ENCODE assay signal across 8 cellular contexts in the genomic region with DNA sequence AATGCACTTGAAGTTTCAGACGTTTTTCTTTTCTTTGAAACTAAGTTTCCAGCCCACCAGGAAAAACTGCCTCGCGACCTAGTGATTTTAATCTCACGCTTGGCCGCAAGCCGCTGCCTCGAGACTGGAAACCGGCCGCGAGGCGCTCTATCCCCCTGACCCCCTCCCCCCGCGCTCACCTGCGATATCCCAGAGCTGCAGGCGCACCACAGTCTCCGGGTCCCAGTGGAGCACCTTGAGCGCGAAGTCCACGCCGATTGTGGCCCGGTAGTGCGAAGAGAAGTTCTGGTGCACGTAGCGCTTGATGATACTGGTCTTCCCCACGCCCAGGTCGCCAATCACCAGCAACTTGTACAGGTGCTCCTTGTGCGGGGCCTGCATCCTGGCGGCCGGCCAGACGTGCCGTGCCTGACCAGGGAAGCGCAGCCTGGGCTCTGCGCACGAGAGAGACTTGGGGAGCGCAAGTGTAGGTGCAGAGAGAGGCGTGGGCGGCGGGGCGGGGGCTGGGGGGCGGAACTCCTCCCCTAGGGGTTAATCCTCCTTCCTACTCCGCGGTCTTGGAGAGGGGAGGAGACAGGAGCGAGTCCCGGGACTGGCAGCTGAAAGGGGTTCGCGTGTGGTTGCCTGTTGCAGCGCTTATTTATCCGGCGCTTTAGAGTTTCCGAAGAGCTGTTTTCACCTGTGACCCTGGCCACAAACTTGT. TPM values are rescaled to one million over a fixed set of nuclear protein-coding genes. Genes with fewer than 3 reads are reported as not detected.
DNase-seq lines count a peak whose midpoint lies in the region; ATAC-seq and TF ChIP-seq lines count a peak whose summit lies in the region.

A gene (minus strand): TSS at position 440 of the 703 bp plus-strand sequence. CDS start 59 bp downstream, at position 381.

- no peaks in the 10 kb centered on the region for H3K36me3 Mint-ChIP-seq in stimulated activated naive CD8-positive, alpha-beta T cell treated with anti-CD3 and anti-CD28 coated beads, Interleukin-15, Interleukin-2, amounts not matched to agents 100 ng/mL and 50 ng/mL, for 24 hours (ENCODE audit: low read depth)

- no peak within 1 kb of the TSS for H4K91ac ChIP-seq in mesenchymal stem cell (ENCODE audit: low read length)

- H2BK5ac ChIP-seq in mesenchymal stem cell (ENCODE audit: low read depth, low read length, poor library complexity, severe bottlenecking) = no peak within 1 kb of the TSS

- peak within 1 kb of the TSS in 1 of 2 experiments; percentile 30 for H3K14ac ChIP-seq in mesenchymal stem cell (ENCODE audit: low read length in 2 of 2)

- no peak within 1 kb of the TSS for H2BK15ac ChIP-seq in mesenchymal stem cell (ENCODE audit: low read depth, poor library complexity, severe bottlenecking)

- H3K79me1 ChIP-seq in mesenchymal stem cell (replicated peaks; ENCODE audit: low read length, poor library complexity, severe bottlenecking) = peaks cover 3% of the 10 kb centered on the region

- H2AK5ac ChIP-seq in mesenchymal stem cell (ENCODE audit: low read length, severe bottlenecking) = no peak within 1 kb of the TSS

- H2AFZ ChIP-seq in mesenchymal stem cell (ENCODE audit: low read depth, low read length) = peak within 1 kb of the TSS; percentile 58

- no peaks in the 10 kb centered on the region for H3K9me3 ChIP-seq in mesenchymal stem cell (ENCODE audit: control insufficient read depth, low read length)

- H3K27ac ChIP-seq in mesenchymal stem cell (ENCODE audit: low read length, poor library complexity, severe bottlenecking) = no peak within 1 kb of the TSS

- no peaks in the 10 kb centered on the region for H3K27me3 ChIP-seq in mesenchymal stem cell (ENCODE audit: control insufficient read depth in 1 of 2, insufficient read depth in 1 of 2, low read length in 2 of 2)

- peak within 1 kb of the TSS; percentile 91 for H3K27ac Mint-ChIP-seq in stimulated activated naive CD8-positive, alpha-beta T cell treated with anti-CD3 and anti-CD28 coated beads, Interleukin-15, Interleukin-2, amounts not matched to agents 100 ng/mL and 50 ng/mL, for 24 hours

- no peak within 1 kb of the TSS for H2BK120ac ChIP-seq in mesenchymal stem cell (ENCODE audit: low read depth, low read length)

- H3K4me2 ChIP-seq in mesenchymal stem cell (ENCODE audit: low read length, poor library complexity, severe bottlenecking) = peak within 1 kb of the TSS; percentile 99

- under 1% methylated on average over 34 of the region's 50 CpGs for WGBS in mesenchymal stem cell

- ATAC-seq in HG02938 (IDR thresholded peaks at IDR 0.05; ENCODE audit: unreplicated experiment) (peak; percentile 21), SK-N-SH treated with all-trans-retinoic acid at 6 μM for 48 hours (peak; percentile 68)

- H3K4ac ChIP-seq in mesenchymal stem cell (ENCODE audit: low read depth in 1 of 2, low read length in 2 of 2) = peak within 1 kb of the TSS in 1 of 2 experiments; percentile 33

- H3K27me3 Mint-ChIP-seq in stimulated activated naive CD8-positive, alpha-beta T cell treated with anti-CD3 and anti-CD28 coated beads, Interleukin-15, Interleukin-2, amounts not matched to agents 100 ng/mL and 50 ng/mL, for 24 hours = peaks cover 23% of the 10 kb centered on the region

- peaks cover 60% of the 10 kb centered on the region for H3K4me1 Mint-ChIP-seq in stimulated activated naive CD8-positive, alpha-beta T cell treated with anti-CD3 and anti-CD28 coated beads, Interleukin-15, Interleukin-2, amounts not matched to agents 100 ng/mL and 50 ng/mL, for 24 hours (ENCODE audit: low read depth)

- peak within 1 kb of the TSS; percentile 45 for H4K8ac ChIP-seq in mesenchymal stem cell (ENCODE audit: low read length)

- DNase-seq in activated effector memory CD4-positive, alpha-beta T cell treated with anti-CD3 and anti-CD28 coated beads, Interleukin-2, amount 50 U/mL, for 16 hours = peak; percentile 62
- DNase-seq in activated effector memory CD4-positive, alpha-beta T cell treated with Interleukin-2 at 50 U/mL for 16 hours = no peak
- peak; percentile 46 for DNase-seq in dermis blood vessel endothelial cell
- DNase-seq in mesenchymal stem cell = peak; percentile 65
- DNase-seq in cortex of kidney (lab: John Stamatoyannopoulos, UW) = no peak

- H3K36me3 ChIP-seq in mesenchymal stem cell (ENCODE audit: control insufficient read depth in 1 of 2, insufficient read depth in 2 of 2, low read depth in 1 of 2, low read length in 2 of 2) = no peaks in the 10 kb centered on the region

- peak within 1 kb of the TSS; percentile 82 for H3K4me3 Mint-ChIP-seq in stimulated activated naive CD8-positive, alpha-beta T cell treated with anti-CD3 and anti-CD28 coated beads, Interleukin-15, Interleukin-2, amounts not matched to agents 100 ng/mL and 50 ng/mL, for 24 hours

- no peak within 1 kb of the TSS for H3K23ac ChIP-seq in mesenchymal stem cell (ENCODE audit: low read length in 2 of 2)

- H3K18ac ChIP-seq in mesenchymal stem cell (ENCODE audit: low read depth in 1 of 2, low read length in 2 of 2) = peak within 1 kb of the TSS; percentile 60 to 61

- peak within 1 kb of the TSS in 1 of 2 experiments; percentile 79 for H2BK12ac ChIP-seq in mesenchymal stem cell (ENCODE audit: low read length in 2 of 2)

- peak within 1 kb of the TSS; percentile 69 for H3K9ac ChIP-seq in mesenchymal stem cell (ENCODE audit: low read length)

- H3K4me1 ChIP-seq in mesenchymal stem cell (ENCODE audit: control insufficient read depth, insufficient read depth, low read depth, low read length) = peaks cover 6% of the 10 kb centered on the region

- H3K4me3 ChIP-seq in mesenchymal stem cell (ENCODE audit: insufficient read depth in 1 of 2, low read depth in 1 of 2, low read length in 2 of 2) = peak within 1 kb of the TSS; percentile 62 to 76

- no peaks in the 10 kb centered on the region for H3K9me3 Mint-ChIP-seq in stimulated activated naive CD8-positive, alpha-beta T cell treated with anti-CD3 and anti-CD28 coated beads, Interleukin-15, Interleukin-2, amounts not matched to agents 100 ng/mL and 50 ng/mL, for 24 hours

TF ChIP-seq in SK-N-SH treated with all-trans-retinoic acid at 6 μM for 48 hours, 23 proteins besides CTCF, POLR2A, EP300 and RAD21 (continues in another document):
- TF ChIP-seq ZNF8 (CRISPR knock-in tag; IDR thresholded peaks at IDR 0.05) (no peak), SNAI2 (CRISPR knock-in tag; IDR thresholded peaks at IDR 0.05) (no peak), TCF4 (CRISPR knock-in tag; IDR thresholded peaks at IDR 0.05; ENCODE audit: borderline replicate concordance) (no peak), ZNF70 (CRISPR knock-in tag; IDR thresholded peaks at IDR 0.05) (no peak)
- TF ChIP-seq, protein P1, sequence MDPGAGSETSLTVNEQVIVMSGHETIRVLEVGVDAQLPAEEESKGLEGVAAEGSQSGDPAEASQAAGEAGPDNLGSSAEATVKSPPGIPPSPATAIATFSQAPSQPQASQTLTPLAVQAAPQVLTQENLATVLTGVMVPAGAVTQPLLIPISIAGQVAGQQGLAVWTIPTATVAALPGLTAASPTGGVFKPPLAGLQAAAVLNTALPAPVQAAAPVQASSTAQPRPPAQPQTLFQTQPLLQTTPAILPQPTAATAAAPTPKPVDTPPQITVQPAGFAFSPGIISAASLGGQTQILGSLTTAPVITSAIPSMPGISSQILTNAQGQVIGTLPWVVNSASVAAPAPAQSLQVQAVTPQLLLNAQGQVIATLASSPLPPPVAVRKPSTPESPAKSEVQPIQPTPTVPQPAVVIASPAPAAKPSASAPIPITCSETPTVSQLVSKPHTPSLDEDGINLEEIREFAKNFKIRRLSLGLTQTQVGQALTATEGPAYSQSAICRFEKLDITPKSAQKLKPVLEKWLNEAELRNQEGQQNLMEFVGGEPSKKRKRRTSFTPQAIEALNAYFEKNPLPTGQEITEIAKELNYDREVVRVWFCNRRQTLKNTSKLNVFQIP (CRISPR knock-in tag; IDR thresholded peaks at IDR 0.05; ENCODE audit: borderline replicate concordance, low read depth) = no peak
- TF ChIP-seq, protein P2, sequence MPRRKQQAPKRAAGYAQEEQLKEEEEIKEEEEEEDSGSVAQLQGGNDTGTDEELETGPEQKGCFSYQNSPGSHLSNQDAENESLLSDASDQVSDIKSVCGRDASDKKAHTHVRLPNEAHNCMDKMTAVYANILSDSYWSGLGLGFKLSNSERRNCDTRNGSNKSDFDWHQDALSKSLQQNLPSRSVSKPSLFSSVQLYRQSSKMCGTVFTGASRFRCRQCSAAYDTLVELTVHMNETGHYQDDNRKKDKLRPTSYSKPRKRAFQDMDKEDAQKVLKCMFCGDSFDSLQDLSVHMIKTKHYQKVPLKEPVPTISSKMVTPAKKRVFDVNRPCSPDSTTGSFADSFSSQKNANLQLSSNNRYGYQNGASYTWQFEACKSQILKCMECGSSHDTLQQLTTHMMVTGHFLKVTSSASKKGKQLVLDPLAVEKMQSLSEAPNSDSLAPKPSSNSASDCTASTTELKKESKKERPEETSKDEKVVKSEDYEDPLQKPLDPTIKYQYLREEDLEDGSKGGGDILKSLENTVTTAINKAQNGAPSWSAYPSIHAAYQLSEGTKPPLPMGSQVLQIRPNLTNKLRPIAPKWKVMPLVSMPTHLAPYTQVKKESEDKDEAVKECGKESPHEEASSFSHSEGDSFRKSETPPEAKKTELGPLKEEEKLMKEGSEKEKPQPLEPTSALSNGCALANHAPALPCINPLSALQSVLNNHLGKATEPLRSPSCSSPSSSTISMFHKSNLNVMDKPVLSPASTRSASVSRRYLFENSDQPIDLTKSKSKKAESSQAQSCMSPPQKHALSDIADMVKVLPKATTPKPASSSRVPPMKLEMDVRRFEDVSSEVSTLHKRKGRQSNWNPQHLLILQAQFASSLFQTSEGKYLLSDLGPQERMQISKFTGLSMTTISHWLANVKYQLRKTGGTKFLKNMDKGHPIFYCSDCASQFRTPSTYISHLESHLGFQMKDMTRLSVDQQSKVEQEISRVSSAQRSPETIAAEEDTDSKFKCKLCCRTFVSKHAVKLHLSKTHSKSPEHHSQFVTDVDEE (CRISPR knock-in tag; IDR thresholded peaks at IDR 0.05) = no peak
- TF ChIP-seq, protein P3, sequence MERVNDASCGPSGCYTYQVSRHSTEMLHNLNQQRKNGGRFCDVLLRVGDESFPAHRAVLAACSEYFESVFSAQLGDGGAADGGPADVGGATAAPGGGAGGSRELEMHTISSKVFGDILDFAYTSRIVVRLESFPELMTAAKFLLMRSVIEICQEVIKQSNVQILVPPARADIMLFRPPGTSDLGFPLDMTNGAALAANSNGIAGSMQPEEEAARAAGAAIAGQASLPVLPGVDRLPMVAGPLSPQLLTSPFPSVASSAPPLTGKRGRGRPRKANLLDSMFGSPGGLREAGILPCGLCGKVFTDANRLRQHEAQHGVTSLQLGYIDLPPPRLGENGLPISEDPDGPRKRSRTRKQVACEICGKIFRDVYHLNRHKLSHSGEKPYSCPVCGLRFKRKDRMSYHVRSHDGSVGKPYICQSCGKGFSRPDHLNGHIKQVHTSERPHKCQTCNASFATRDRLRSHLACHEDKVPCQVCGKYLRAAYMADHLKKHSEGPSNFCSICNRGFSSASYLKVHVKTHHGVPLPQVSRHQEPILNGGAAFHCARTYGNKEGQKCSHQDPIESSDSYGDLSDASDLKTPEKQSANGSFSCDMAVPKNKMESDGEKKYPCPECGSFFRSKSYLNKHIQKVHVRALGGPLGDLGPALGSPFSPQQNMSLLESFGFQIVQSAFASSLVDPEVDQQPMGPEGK (CRISPR knock-in tag; IDR thresholded peaks at IDR 0.05; ENCODE audit: borderline replicate concordance) = no peak

RNA-seq across cellular contexts. Expression of the gene that starts here (rescaled TPM):
- 0.34 and 1.6 TPM in 2 replicates for total RNA-seq in dermis blood vessel endothelial cell
- 3.4 TPM for polyA plus RNA-seq in mesenchymal stem cell (2013, experiment 1 of 2)
- 3.4 TPM for polyA plus RNA-seq in mesenchymal stem cell (2013, experiment 2 of 2)

Comparison
In these comparisons a context has a peak if more than half of its experiments do, and no peak if none do; other contexts are left out.
1. DNase-seq: peak in activated effector memory CD4-positive, alpha-beta T cell treated with anti-CD3 and anti-CD28 coated beads, Interleukin-2, amount 50 U/mL, for 16 hours (single experiment), dermis blood vessel endothelial cell (single experiment) and mesenchymal stem cell (single experiment); none in activated effector memory CD4-positive, alpha-beta T cell treated with Interleukin-2 at 50 U/mL for 16 hours (single experiment) and cortex of kidney (single experiment).